ENCODE assay signal across 1 cellular context in the genomic region with DNA sequence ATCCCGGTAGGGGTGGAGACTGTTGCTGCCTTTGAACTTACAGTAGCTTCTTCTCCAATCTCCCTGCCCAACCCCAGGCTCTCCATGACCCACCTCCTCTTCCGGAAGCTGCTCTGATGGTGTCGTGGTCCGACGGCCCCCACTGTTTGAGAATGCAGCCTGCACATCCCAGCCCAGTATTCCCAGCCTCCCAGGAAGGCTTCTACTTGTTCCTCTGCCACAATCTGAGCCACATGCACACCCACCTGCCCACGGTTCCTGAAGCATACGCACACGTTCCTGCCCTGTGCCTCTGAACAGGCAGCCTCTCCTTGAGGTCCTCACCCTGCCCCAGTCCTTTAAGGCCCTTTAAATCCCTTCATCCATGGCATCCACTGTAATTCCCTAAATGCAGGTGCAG.
TF ChIP-seq lines count a peak whose summit lies in the region.

No MANE protein-coding gene starts in this region.

TF ChIP-seq in GM12878, 131 proteins besides CTCF, POLR2A, EP300 and RAD21:
- TF ChIP-seq RAD51 (IDR thresholded peaks at IDR 0.05) = no peak
- TF ChIP-seq RUNX3 (IDR thresholded peaks at IDR 0.05; ENCODE audit: low read length) = no peak
- TF ChIP-seq NR2C1 (IDR thresholded peaks at IDR 0.05) = no peak
- TF ChIP-seq SMAD5 (IDR thresholded peaks at IDR 0.05; ENCODE audit: low read depth) = no peak
- no peak for TF ChIP-seq ZNF207 (IDR thresholded peaks at IDR 0.05; ENCODE audit: borderline replicate concordance)
- TF ChIP-seq MYB (IDR thresholded peaks at IDR 0.05; ENCODE audit: borderline replicate concordance, low read depth, low read length) = no peak
